8 cellular contexts compared by ENCODE assay signal in the genomic region with DNA sequence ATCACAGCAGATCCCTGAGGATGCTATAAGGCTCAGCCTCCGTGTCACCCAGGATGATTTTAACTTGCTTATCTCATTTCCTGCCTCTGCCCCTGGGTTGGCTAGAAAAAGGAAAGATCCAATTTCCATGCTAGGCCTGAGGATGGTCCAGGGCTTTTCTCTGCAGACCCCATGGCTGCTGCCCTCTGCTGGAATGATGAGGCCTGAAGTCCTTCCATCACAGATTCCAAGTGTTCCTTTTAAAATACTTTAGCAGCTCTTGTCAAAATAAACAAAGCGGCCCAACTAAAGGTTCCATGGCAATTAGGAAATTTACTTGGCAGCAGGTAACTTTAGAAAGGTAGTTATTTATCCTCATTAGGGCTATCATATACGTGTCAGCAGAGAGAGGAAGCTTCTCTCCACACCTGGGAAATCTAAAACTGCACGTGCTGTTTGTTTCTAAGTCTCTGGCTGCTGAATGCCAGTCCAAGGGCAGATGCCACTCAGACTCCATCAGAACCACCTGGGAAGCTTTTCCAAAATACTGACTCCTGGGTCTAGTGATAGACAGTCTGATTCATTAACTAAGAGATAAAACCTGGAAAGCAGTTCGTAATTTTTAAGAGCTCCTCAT.
DNase-seq lines count a peak whose midpoint lies in the region; ATAC-seq and TF ChIP-seq lines count a peak whose summit lies in the region.

No MANE protein-coding gene starts in this region.

- no peak overlapping the region for H3K4me3 Mint-ChIP-seq in nephron

- peak; percentile 58 to 68 (median 62) for TF ChIP-seq CTCF in nephron (IDR thresholded peaks at IDR 0.05; ENCODE audit: unreplicated experiment in 3 of 3)

- H3K27me3 Mint-ChIP-seq in nephron (ENCODE audit: low read depth): no peaks in the 10 kb centered on the region

- no peak overlapping the region for H3K27ac Mint-ChIP-seq in nephron
- no peak overlapping the region for H3K27ac Mint-ChIP-seq in activated naive CD4-positive, alpha-beta T cell treated with anti-CD3 and anti-CD28 coated beads, Interleukin-2, amount 50 U/mL, for 72 hours

- no peaks in the 10 kb centered on the region for H3K36me3 Mint-ChIP-seq in nephron (ENCODE audit: low read depth)
- H3K36me3 Mint-ChIP-seq in activated naive CD4-positive, alpha-beta T cell treated with anti-CD3 and anti-CD28 coated beads, Interleukin-2, amount 50 U/mL, for 72 hours: no peaks in the 10 kb centered on the region

- DNase-seq in EL (peak; percentile 77), NCI-H1417 treated with DMSO at 0.1 percent for 48 hours (lab: John Stamatoyannopoulos, UW) (peak; percentile 16), dedifferentiated amniotic fluid mesenchymal stem cell (ENCODE audit: extremely low spot score) (peak; percentile 26), HUDEP-2 (lab: John Stamatoyannopoulos, UW; ENCODE audit: unreplicated experiment in 76 of 76) (no peak), GF-D8 (lab: John Stamatoyannopoulos, UW) (no peak), mucosa of gallbladder (ENCODE audit: low spot score) (no peak)
- no peak for DNase-seq in activated naive CD4-positive, alpha-beta T cell treated with anti-CD3 and anti-CD28 coated beads, Interleukin-2, amount 50 U/mL, for 72 hours (ENCODE audit: low spot score in 2 of 2)

- H3K9me3 Mint-ChIP-seq in nephron: no peaks in the 10 kb centered on the region
- peaks cover 5 to 13% of the 10 kb centered on the region in 2 donors for H3K9me3 Mint-ChIP-seq in activated naive CD4-positive, alpha-beta T cell treated with anti-CD3 and anti-CD28 coated beads, Interleukin-2, amount 50 U/mL, for 72 hours

- no peak for ATAC-seq in activated naive CD4-positive, alpha-beta T cell treated with anti-CD3 and anti-CD28 coated beads, Interleukin-2, amount 50 U/mL, for 72 hours

- H3K4me1 Mint-ChIP-seq in nephron: no peaks in the 10 kb centered on the region

Comparison
In these comparisons a context has a peak if more than half of its experiments do, and no peak if none do; other contexts are left out.
1. DNase-seq: peak in EL (single experiment), NCI-H1417 treated with DMSO at 0.1 percent for 48 hours (single experiment) and dedifferentiated amniotic fluid mesenchymal stem cell (single experiment); none in activated naive CD4-positive, alpha-beta T cell treated with anti-CD3 and anti-CD28 coated beads, Interleukin-2, amount 50 U/mL, for 72 hours (0 of 2), HUDEP-2 (0 of 76), GF-D8 (single experiment) and mucosa of gallbladder (single experiment).